Comparison of ENCODE assay signal across 8 cellular contexts in genomic region chr5:119274767-119275130, GRCh38.
DNase-seq lines count a peak whose midpoint lies in the region; ATAC-seq, FAIRE-seq and TF ChIP-seq lines count a peak whose summit lies in the region.

No MANE protein-coding gene starts in this region.

- H3K9me3 ChIP-seq in RWPE2 (ENCODE audit: severe bottlenecking) (no peaks in the 10 kb centered on the region), kidney (ENCODE audit: control insufficient read depth in 1 of 2, low read length in 2 of 2) (no peaks in the 10 kb centered on the region), ovary (no peaks in the 10 kb centered on the region)

- TF ChIP-seq CTCF in GM12865 (IDR thresholded peaks at IDR 0.05; ENCODE audit: insufficient read depth, low read depth, low read length, missing control alignments) (no peak), RWPE2 (IDR thresholded peaks at IDR 0.05; ENCODE audit: poor library complexity, severe bottlenecking) (no peak), foreskin keratinocyte (conservative IDR thresholded peaks at IDR 0.05) (no peak), kidney (IDR thresholded peaks at IDR 0.05; ENCODE audit: borderline replicate concordance, extremely low read depth, insufficient read depth) (no peak), ovary (IDR thresholded peaks at IDR 0.05) (no peak)

- DNase-seq in GM12865 (ENCODE audit: low read depth) = peak; percentile 62
- DNase-seq in RWPE2 (ENCODE audit: low spot score) = no peak
- peak; percentile 78 to 88 for DNase-seq in foreskin keratinocyte
- no peak for DNase-seq in kidney
- DNase-seq in NCI-H69 (lab: John Stamatoyannopoulos, UW) = no peak
- no peak for DNase-seq in frontal cortex (ENCODE audit: low spot score in 2 of 2)
- DNase-seq in ovary = no peak

- H3K36me3 ChIP-seq in RWPE2 (ENCODE audit: low read depth) (peaks cover 26% of the 10 kb centered on the region), kidney (ENCODE audit: control insufficient read depth in 1 of 2, insufficient read depth in 2 of 2, low read length in 2 of 2) (no peaks in the 10 kb centered on the region), ovary (no peaks in the 10 kb centered on the region)

- intact Hi-C loops in kidney (cut with DNase I) (no loop called here), ovary (cut with DNase I) (no loop called here)

- no peak for TF ChIP-seq EP300 in ovary (IDR thresholded peaks at IDR 0.05)

- no peak overlapping the region for H3K9ac ChIP-seq in kidney (ENCODE audit: low read length in 2 of 2)

- ATAC-seq in HG02759 (IDR thresholded peaks at IDR 0.05; ENCODE audit: unreplicated experiment) (peak; percentile 34), RWPE2 (ENCODE audit: low read depth) (peak; percentile 65), foreskin keratinocyte (peak; percentile 80)

- peaks cover 77% of the 10 kb centered on the region for H3K4me1 ChIP-seq in RWPE2 (ENCODE audit: insufficient read depth, poor library complexity, severe bottlenecking)
- peaks cover 17% of the 10 kb centered on the region for H3K4me1 ChIP-seq in foreskin keratinocyte
- peaks cover 0 to 3% of the 10 kb centered on the region in 2 donors for H3K4me1 ChIP-seq in kidney (ENCODE audit: control insufficient read depth in 1 of 2, insufficient read depth in 1 of 2, low read depth in 1 of 2, low read length in 2 of 2)
- H3K4me1 ChIP-seq in ovary (ENCODE audit: insufficient read depth) = no peaks in the 10 kb centered on the region

- TF ChIP-seq POLR2A in ovary (IDR thresholded peaks at IDR 0.05) = no peak

- H3K4me3 ChIP-seq in GM12865 (ENCODE audit: low read depth, low read length) (peak overlapping the region; percentile 11), RWPE2 (ENCODE audit: severe bottlenecking) (no peak overlapping the region), kidney (ENCODE audit: low read length in 2 of 2) (no peak overlapping the region), ovary (no peak overlapping the region)

- FAIRE-seq in kidney (lab: Jason Lieb, UNC) (no peak), frontal cortex (lab: Jason Lieb, UNC) (no peak)

- H3K27ac ChIP-seq in RWPE2 (ENCODE audit: poor library complexity, severe bottlenecking) (peak overlapping the region; percentile 97), foreskin keratinocyte (peak overlapping the region; percentile 94), kidney (ENCODE audit: low read depth in 2 of 2, low read length in 2 of 2) (no peak overlapping the region), ovary (no peak overlapping the region)

- H3K27me3 ChIP-seq in RWPE2 (ENCODE audit: insufficient read depth, poor library complexity, severe bottlenecking) (no peaks in the 10 kb centered on the region), foreskin keratinocyte (no peaks in the 10 kb centered on the region), ovary (no peaks in the 10 kb centered on the region)

Comparison
In these comparisons a context has a peak if more than half of its experiments do, and no peak if none do; other contexts are left out.
1. DNase-seq: peak in GM12865 (single experiment) and foreskin keratinocyte (2 of 2); none in RWPE2 (single experiment), kidney (single experiment), NCI-H69 (single experiment), frontal cortex (0 of 2) and ovary (0 of 5).
2. H3K27ac ChIP-seq: peak in RWPE2 (single experiment) and foreskin keratinocyte (single experiment); none in kidney (0 of 2) and ovary (0 of 2).
3. Peak in every context shown above with its lines, with median percentiles within 50 percentile points of each other: ATAC-seq.